In the genomic region with DNA sequence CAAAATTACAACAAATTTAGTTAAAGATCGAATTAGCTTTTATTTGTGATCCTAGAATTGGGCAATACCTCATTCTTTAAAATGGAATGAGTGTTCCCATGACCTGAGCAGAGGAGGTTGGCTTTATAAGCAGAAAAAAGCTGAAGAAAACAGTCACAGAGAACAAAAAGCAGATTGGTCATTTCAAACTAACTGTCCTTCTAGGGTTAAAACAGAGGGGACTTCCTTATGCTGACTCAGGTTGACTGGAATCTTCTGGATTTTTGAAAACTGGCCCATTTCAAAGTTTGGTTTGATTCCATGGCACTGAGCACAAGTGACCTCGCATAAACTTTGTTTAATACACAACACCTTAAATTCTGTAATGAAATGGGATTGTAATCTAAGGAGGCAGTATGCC, we compare ENCODE assay signal across 17 cellular contexts. TPM values are rescaled to one million over a fixed set of nuclear protein-coding genes. Genes with fewer than 3 reads are reported as not detected.
DNase-seq lines count a peak whose midpoint lies in the region; ATAC-seq and TF ChIP-seq lines count a peak whose summit lies in the region.
"Had no signal": no experiment of that assay in that cellular context is flagged by ENCODE, and none has a peak within 500 bp of the region (broad histone marks: within the 10 kb centered on the region; RNA-seq: fewer than 3 reads in every experiment).

No MANE protein-coding gene starts in this region.

- H3K27ac ChIP-seq in body of pancreas (peak overlapping the region in 1 of 4 donors; percentile 40), left lung (no peak overlapping the region), tibial artery (peak overlapping the region; percentile 47 to 49)
- H3K27ac ChIP-seq: hepatocyte, parathyroid adenoma, SK-N-MC had no signal

- ATAC-seq in body of pancreas, result peak; percentile 18
- ATAC-seq in left lung, result peak; percentile 41
- ATAC-seq: activated naive CD8-positive, alpha-beta T cell treated with anti-CD3 and anti-CD28 coated beads, Interleukin-2, amount 50 U/mL, for 24 hours; activated T-cell treated with anti-CD3 and anti-CD28 coated beads, Interleukin-2, amount 50 U/mL, for 4 hours; GM12878; PC-3; stimulated activated naive CD8-positive, alpha-beta T cell treated with anti-CD3 and anti-CD28 coated beads, Interleukin-15, amount 100 ng/mL, for 72 hours had no signal

- WGBS in body of pancreas, 2 donors, result 55 to 60% methylated on average over 2 of the region's 2 CpGs

- H3K9me3 ChIP-seq in body of pancreas (no peaks in the 10 kb centered on the region), left lung (no peaks in the 10 kb centered on the region), tibial artery (no peaks in the 10 kb centered on the region)

- peak; percentile 57 for DNase-seq in GM04504 (ENCODE audit: low read depth)
- DNase-seq in body of pancreas, result no peak
- DNase-seq in left lung, result no peak
- DNase-seq in tibial artery, result no peak
- DNase-seq in posterior vena cava (ENCODE audit: low spot score), result no peak
- DNase-seq in activated naive CD4-positive, alpha-beta T cell treated with Interleukin-2 at 50 U/mL for 16 hours, result no peak
- no peak for DNase-seq in SW 1271 (lab: John Stamatoyannopoulos, UW)
- DNase-seq: activated CD4-positive, alpha-beta T cell treated with anti-CD3 and anti-CD28 coated beads, Interleukin-2, amount 10 ng/mL, durations not matched to agents 7 days and 5 days; activated naive CD8-positive, alpha-beta T cell treated with anti-CD3 and anti-CD28 coated beads, Interleukin-2, amount 50 U/mL, for 24 hours; activated T-cell treated with anti-CD3 and anti-CD28 coated beads, Interleukin-2, amount 50 U/mL, for 4 hours; CD4-positive, alpha-beta memory T cell; PC-3; stimulated activated naive CD8-positive, alpha-beta T cell treated with anti-CD3 and anti-CD28 coated beads, Interleukin-15, amount 100 ng/mL, for 72 hours had no signal

- H3K27me3 ChIP-seq in body of pancreas, result no peaks in the 10 kb centered on the region
- H3K27me3 ChIP-seq in left lung, result peaks cover 0 to 27% of the 10 kb centered on the region in 2 donors
- no peaks in the 10 kb centered on the region for H3K27me3 ChIP-seq in tibial artery

- no peak for TF ChIP-seq CTCF in body of pancreas (IDR thresholded peaks at IDR 0.05)
- no peak for TF ChIP-seq CTCF in left lung (IDR thresholded peaks at IDR 0.05)
- TF ChIP-seq CTCF in tibial artery (IDR thresholded peaks at IDR 0.05), result no peak

- intact Hi-C loops in body of pancreas (cut with DNase I), result no loop called here
- intact Hi-C loops in left lung (cut with DNase I), result no loop called here
- intact Hi-C loops in tibial artery (cut with DNase I; ENCODE audit: low total_unique reads), result no loop called here
- intact Hi-C loops in posterior vena cava (cut with DNase I), result loop anchor here in 1 of 2 donors (5.0 kb wide), 1 partner anchor 61 kb away; no protein-coding TSS in a partner anchor

- H3K4me1 ChIP-seq in body of pancreas, result no peaks in the 10 kb centered on the region
- H3K4me1 ChIP-seq in left lung, result peaks cover 0 to 5% of the 10 kb centered on the region in 2 donors
- H3K4me1 ChIP-seq in tibial artery, result peaks cover 0 to 60% (median 28%) of the 10 kb centered on the region in 4 donors
- H3K4me1 ChIP-seq: parathyroid adenoma had no signal

- H3K4me3 ChIP-seq in body of pancreas (no peak overlapping the region), left lung (no peak overlapping the region), tibial artery (no peak overlapping the region)
- H3K4me3 ChIP-seq: GM12878, hepatocyte, SK-N-MC had no signal

- no peak for TF ChIP-seq POLR2A in body of pancreas (IDR thresholded peaks at IDR 0.05)

- no peaks in the 10 kb centered on the region for H3K36me3 ChIP-seq in body of pancreas (replicated peaks in 1 of 2; ENCODE audit: insufficient read depth in 1 of 2, low read depth in 2 of 2)
- H3K36me3 ChIP-seq in left lung, result no peaks in the 10 kb centered on the region
- H3K36me3 ChIP-seq in tibial artery, result no peaks in the 10 kb centered on the region

RNA-seq across cellular contexts. Expression of a gene that starts 17.6 kb away (rescaled TPM):
- total RNA-seq in body of pancreas (1 to 10 TPM; 4.4 to 7.6 TPM), left lung (10 to 100 TPM in 1 of 2 donors, 1 to 10 TPM in 1; 6.6 to 11.5 TPM), posterior vena cava (10 to 100 TPM; 57.1 to 76.8 TPM)
- total RNA-seq: CD4-positive, alpha-beta memory T cell had no signal

Comparison
In these comparisons a context has a peak if more than half of its experiments do, and no peak if none do; other contexts are left out.
1. H3K27ac ChIP-seq: peak in tibial artery (2 of 2); none in left lung (0 of 2).
2. RNA of a gene that starts 17.6 kb away (total RNA-seq): 57.1 to 76.8 TPM in posterior vena cava; 6.6 to 11.5 TPM in left lung and 4.4 to 7.6 TPM in body of pancreas; every median in the first group is over 4 times any median in the second.